In the genomic region with DNA sequence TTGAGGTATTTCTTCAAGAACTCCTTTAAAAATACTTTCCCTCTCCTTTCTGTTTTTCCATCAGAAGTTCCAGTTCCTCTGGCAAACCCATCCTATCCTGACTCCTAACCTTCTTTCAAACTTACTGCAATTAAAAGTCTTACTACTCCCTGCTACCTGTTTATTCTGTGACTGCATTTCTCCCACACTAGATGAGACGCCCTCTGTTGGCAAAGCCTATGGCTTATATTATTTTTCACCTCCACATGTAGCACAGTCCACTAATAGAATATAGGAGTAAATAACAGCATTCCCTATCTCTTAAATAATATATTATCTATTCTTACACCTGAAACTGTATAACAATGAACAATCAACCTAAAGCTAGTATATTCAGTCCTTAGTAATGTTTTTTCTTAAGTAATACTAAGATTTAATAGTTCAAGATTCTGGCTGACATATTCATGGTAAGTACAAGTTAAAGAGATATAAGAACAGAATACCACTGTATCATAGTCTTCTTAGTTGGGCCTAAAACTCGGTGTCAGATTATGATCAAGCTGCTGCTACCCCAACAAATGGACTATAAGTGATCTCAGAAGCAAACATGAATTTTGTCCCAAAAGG, we compare ENCODE assay signal across 10 cellular contexts. TPM values are rescaled to one million over a fixed set of nuclear protein-coding genes. Genes with fewer than 3 reads are reported as not detected.
A peak's percentile ranks its signal among the peaks of the same experiment; 100 is the strongest.
DNase-seq lines count a peak whose midpoint lies in the region; ATAC-seq and TF ChIP-seq lines count a peak whose summit lies in the region.
"Had no signal": no experiment of that assay in that cellular context is flagged by ENCODE, and none has a peak within 500 bp of the region (broad histone marks: within the 10 kb centered on the region; RNA-seq: fewer than 3 reads in every experiment).

No MANE protein-coding gene starts in this region.

- H3K27me3 Mint-ChIP-seq in WTC11 (ENCODE audit: low read depth) = no peaks in the 10 kb centered on the region

- TF ChIP-seq CTCF in WTC11 (IDR thresholded peaks at IDR 0.05) (peak; percentile 33; the same call in 1 of the 2 replicates), right lobe of liver (IDR thresholded peaks at IDR 0.05) (peak; percentile 18 to 41 (median 39))

- no peak overlapping the region for H3K4me3 ChIP-seq in right lobe of liver

- intact Hi-C loops in right lobe of liver (cut with DNase I) = no loop called here

- TF ChIP-seq POLR2A in right lobe of liver (IDR thresholded peaks at IDR 0.05) = no peak

- DNase-seq in EL (peak; percentile 6), HuH-7 (ENCODE audit: low spot score) (peak; percentile 47), WTC11 (ENCODE audit: low spot score) (no peak), right lobe of liver (no peak)
- no peak for DNase-seq in effector CD8-positive, alpha-beta T cell (lab: John Stamatoyannopoulos, UW)
- DNase-seq: amygdala, T-helper 2 cell had no signal

- no peak overlapping the region for H3K4me3 Mint-ChIP-seq in WTC11

- H3K4me1 ChIP-seq in right lobe of liver = peaks cover 0 to 12% (median 0%) of the 10 kb centered on the region in 4 donors

- no peak overlapping the region for H3K27ac Mint-ChIP-seq in WTC11

- H3K27ac ChIP-seq in right lobe of liver = no peak overlapping the region

- 48% methylated on average over 2 of the region's 2 CpGs for WGBS in right lobe of liver (ENCODE audit: insufficient coverage, low coverage, low lambda C conversion rate, missing lambda C conversion rate)

- no peaks in the 10 kb centered on the region for H3K9me3 Mint-ChIP-seq in WTC11

- H3K36me3 Mint-ChIP-seq in WTC11 = no peaks in the 10 kb centered on the region; the same call in 1 of the 2 replicates

- H3K36me3 ChIP-seq in right lobe of liver = no peaks in the 10 kb centered on the region

- ATAC-seq in WTC11 (peak; percentile 61), right lobe of liver (peak; percentile 39 to 47 (median 43)), GM18873 (IDR thresholded peaks at IDR 0.05; ENCODE audit: low FRiP score, unreplicated experiment) (no peak), HG03565 (IDR thresholded peaks at IDR 0.05; ENCODE audit: unreplicated experiment) (no peak), HG02642 (IDR thresholded peaks at IDR 0.05; ENCODE audit: poor library complexity, unreplicated experiment) (no peak)

- H3K9me3 ChIP-seq in right lobe of liver = no peaks in the 10 kb centered on the region

- H3K27me3 ChIP-seq in right lobe of liver = no peaks in the 10 kb centered on the region

- H3K4me1 Mint-ChIP-seq in WTC11 = peaks cover 39% of the 10 kb centered on the region

- CTCF ChIA-PET in WTC11 (lab: Charles Lee) = interaction anchor here (0.6 to 2.2 kb wide), 11 partner anchors 13 to 559 kb away, joined by 3 to 8 read pairs (median 4); no protein-coding TSS in a partner anchor

- POLR2A ChIA-PET in WTC11 (lab: Charles Lee) = no interaction called here

TF ChIP-seq in WTC11, 78 proteins besides CTCF, POLR2A, EP300 and RAD21:
- TF ChIP-seq CBFB (CRISPR knock-in tag; IDR thresholded peaks at IDR 0.05; ENCODE audit: low read depth) (no peak), GABPB1 (CRISPR knock-in tag; IDR thresholded peaks at IDR 0.05) (no peak), ZNF263 (CRISPR knock-in tag; IDR thresholded peaks at IDR 0.05; ENCODE audit: low read depth) (no peak), IRF2 (CRISPR knock-in tag; IDR thresholded peaks at IDR 0.05; ENCODE audit: borderline replicate concordance, low read depth) (no peak), CREM (CRISPR knock-in tag; IDR thresholded peaks at IDR 0.05) (no peak), ZNF423 (CRISPR knock-in tag; IDR thresholded peaks at IDR 0.05) (no peak), NR2C2 (CRISPR knock-in tag; IDR thresholded peaks at IDR 0.05) (no peak), SP1 (CRISPR knock-in tag; conservative IDR thresholded peaks at IDR 0.05) (no peak), RORB (CRISPR knock-in tag; IDR thresholded peaks at IDR 0.05) (no peak), TCF7 (CRISPR knock-in tag; IDR thresholded peaks at IDR 0.05; ENCODE audit: low read depth) (no peak), TEAD4 (CRISPR knock-in tag; IDR thresholded peaks at IDR 0.05) (no peak), FOXP1 (CRISPR knock-in tag; IDR thresholded peaks at IDR 0.05; ENCODE audit: borderline replicate concordance) (no peak), KAT7 (CRISPR knock-in tag; IDR thresholded peaks at IDR 0.05; ENCODE audit: borderline replicate concordance) (no peak)
- TF ChIP-seq, protein P1, sequence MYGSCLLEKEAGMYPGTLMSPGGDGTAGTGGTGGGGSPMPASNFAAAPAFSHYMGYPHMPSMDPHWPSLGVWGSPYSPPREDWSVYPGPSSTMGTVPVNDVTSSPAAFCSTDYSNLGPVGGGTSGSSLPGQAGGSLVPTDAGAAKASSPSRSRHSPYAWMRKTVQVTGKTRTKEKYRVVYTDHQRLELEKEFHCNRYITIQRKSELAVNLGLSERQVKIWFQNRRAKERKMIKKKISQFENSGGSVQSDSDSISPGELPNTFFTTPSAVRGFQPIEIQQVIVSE (CRISPR knock-in tag; IDR thresholded peaks at IDR 0.05; ENCODE audit: borderline replicate concordance) = no peak
- TF ChIP-seq, protein P2, sequence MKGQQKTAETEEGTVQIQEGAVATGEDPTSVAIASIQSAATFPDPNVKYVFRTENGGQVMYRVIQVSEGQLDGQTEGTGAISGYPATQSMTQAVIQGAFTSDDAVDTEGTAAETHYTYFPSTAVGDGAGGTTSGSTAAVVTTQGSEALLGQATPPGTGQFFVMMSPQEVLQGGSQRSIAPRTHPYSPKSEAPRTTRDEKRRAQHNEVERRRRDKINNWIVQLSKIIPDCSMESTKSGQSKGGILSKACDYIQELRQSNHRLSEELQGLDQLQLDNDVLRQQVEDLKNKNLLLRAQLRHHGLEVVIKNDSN (CRISPR knock-in tag; IDR thresholded peaks at IDR 0.05) = no peak
- TF ChIP-seq, protein P3, sequence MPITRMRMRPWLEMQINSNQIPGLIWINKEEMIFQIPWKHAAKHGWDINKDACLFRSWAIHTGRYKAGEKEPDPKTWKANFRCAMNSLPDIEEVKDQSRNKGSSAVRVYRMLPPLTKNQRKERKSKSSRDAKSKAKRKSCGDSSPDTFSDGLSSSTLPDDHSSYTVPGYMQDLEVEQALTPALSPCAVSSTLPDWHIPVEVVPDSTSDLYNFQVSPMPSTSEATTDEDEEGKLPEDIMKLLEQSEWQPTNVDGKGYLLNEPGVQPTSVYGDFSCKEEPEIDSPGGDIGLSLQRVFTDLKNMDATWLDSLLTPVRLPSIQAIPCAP (CRISPR knock-in tag; IDR thresholded peaks at IDR 0.05) = no peak

RNA-seq across cellular contexts. Expression of a gene that starts 54.8 kb away (rescaled TPM):
- 45.7 to 64.3 TPM (median 52.8 TPM) in 3 replicates for total RNA-seq in WTC11 (2021)
- total RNA-seq in right lobe of liver = 10 to 100 TPM; 13.3 to 20.4 (median 18.4) TPM

Comparison
In these comparisons a context has a peak if more than half of its experiments do, and no peak if none do; other contexts are left out.
1. DNase-seq: peak in EL (single experiment) and HuH-7 (single experiment); none in WTC11 (single experiment), right lobe of liver (0 of 3) and effector CD8-positive, alpha-beta T cell (single experiment).
2. ATAC-seq: peak in WTC11 (single experiment) and right lobe of liver (4 of 4); none in GM18873 (single experiment), HG03565 (single experiment) and HG02642 (single experiment).